Comparison of ENCODE assay signal across 9 cellular contexts in the genomic region with DNA sequence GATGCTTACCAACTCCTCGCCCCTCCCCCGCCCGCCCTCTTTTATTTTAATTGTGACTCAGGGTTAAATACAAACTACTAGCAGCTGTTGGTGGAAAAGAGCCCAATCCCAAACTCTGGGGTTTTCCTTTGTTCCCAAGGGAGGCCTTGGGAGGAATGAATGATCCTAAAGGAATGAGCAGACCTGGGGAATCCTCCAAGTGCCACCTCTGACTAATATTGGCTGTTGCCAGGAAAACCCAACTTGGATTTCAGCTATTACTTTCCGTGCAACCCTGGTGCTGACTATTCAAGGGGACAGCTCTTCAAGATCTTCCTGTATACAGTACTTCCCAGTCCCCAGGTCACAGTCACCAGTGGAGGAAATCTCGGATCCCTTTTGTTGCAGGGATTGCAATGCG. TPM values are rescaled to one million over a fixed set of nuclear protein-coding genes. Genes with fewer than 3 reads are reported as not detected.
A peak's percentile ranks its signal among the peaks of the same experiment; 100 is the strongest.
DNase-seq lines count a peak whose midpoint lies in the region; ATAC-seq, FAIRE-seq and TF ChIP-seq lines count a peak whose summit lies in the region.
"Had no signal": no experiment of that assay in that cellular context is flagged by ENCODE, and none has a peak within 500 bp of the region (broad histone marks: within the 10 kb centered on the region; RNA-seq: fewer than 3 reads in every experiment).

No MANE protein-coding gene starts in this region.

- no peak for TF ChIP-seq POLR2A in uterus (IDR thresholded peaks at IDR 0.05)

- POLR2A ChIA-PET in activated CD8-positive, alpha-beta T cell treated with anti-CD3 and anti-CD28 coated beads for 36 hours (lab: Charles Lee), result interaction anchor here (1.7 kb wide), 1 partner anchor 24 kb away, joined by 5 read pairs; no protein-coding TSS in a partner anchor

- no peak for TF ChIP-seq CTCF in right atrium auricular region (IDR thresholded peaks at IDR 0.05)
- TF ChIP-seq CTCF in activated CD8-positive, alpha-beta T cell treated with anti-CD3 and anti-CD28 coated beads for 36 hours (IDR thresholded peaks at IDR 0.05), result no peak
- TF ChIP-seq CTCF in uterus (IDR thresholded peaks at IDR 0.05), result no peak
- TF ChIP-seq CTCF in D721Med (IDR thresholded peaks at IDR 0.05; ENCODE audit: insufficient read depth, missing control alignments), result no peak

- ATAC-seq in Right ventricle myocardium inferior (no peak), GM18873 (IDR thresholded peaks at IDR 0.05; ENCODE audit: low FRiP score, unreplicated experiment) (no peak)
- ATAC-seq in activated CD8-positive, alpha-beta T cell treated with anti-CD3 and anti-CD28 coated beads for 36 hours, result no peak

- CTCF ChIA-PET in activated CD8-positive, alpha-beta T cell treated with anti-CD3 and anti-CD28 coated beads for 36 hours (lab: Charles Lee), result interaction anchor here (1.0 to 13.5 kb wide), 6 partner anchors 13 to 60 kb away, joined by 3 to 287 read pairs (median 56); no protein-coding TSS in a partner anchor

- no peaks in the 10 kb centered on the region for H3K27me3 ChIP-seq in right atrium auricular region
- H3K27me3 ChIP-seq in uterus, result no peaks in the 10 kb centered on the region

- H3K4me3 ChIP-seq in right atrium auricular region (no peak overlapping the region), uterus (no peak overlapping the region)

- H3K4me1 ChIP-seq in right atrium auricular region (peaks cover 0 to 42% of the 10 kb centered on the region in 2 donors), uterus (peaks cover 0 to 11% of the 10 kb centered on the region in 2 donors)

- DNase-seq in right atrium auricular region (ENCODE audit: low spot score) (peak; percentile 77), Right ventricle myocardium inferior (ENCODE audit: missing footprints) (no peak), immature natural killer cell (no peak), uterus (peak; percentile 26 to 27), NCI-H1048 (lab: John Stamatoyannopoulos, UW) (no peak), D721Med (ENCODE audit: insufficient read length, low spot score) (no peak)
- no peak for DNase-seq in activated CD8-positive, alpha-beta T cell treated with anti-CD3 and anti-CD28 coated beads for 36 hours
- DNase-seq: Karpas-422 had no signal

- intact Hi-C loops in Right ventricle myocardium inferior (cut with DNase I) (no loop called here), uterus (cut with DNase I; ENCODE audit: low total_unique reads) (loop anchor here (5.0 kb wide), 1 partner anchor 58 kb away; no protein-coding TSS in a partner anchor)
- intact Hi-C loops in activated CD8-positive, alpha-beta T cell treated with anti-CD3 and anti-CD28 coated beads for 36 hours (cut with micrococcal nuclease), result loop anchor here (5.0 kb wide), 1 partner anchor 63 kb away; no protein-coding TSS in a partner anchor

- peaks cover 41% of the 10 kb centered on the region for H3K4me1 Mint-ChIP-seq in activated CD8-positive, alpha-beta T cell treated with anti-CD3 and anti-CD28 coated beads for 36 hours (ENCODE audit: low read depth)
- peaks cover 35 to 39% of the 10 kb centered on the region in 2 donors for H3K4me1 Mint-ChIP-seq in immature natural killer cell

- peak overlapping the region; percentile 15 for H3K4me3 Mint-ChIP-seq in activated CD8-positive, alpha-beta T cell treated with anti-CD3 and anti-CD28 coated beads for 36 hours
- H3K4me3 Mint-ChIP-seq in immature natural killer cell, result peak overlapping the region; percentile 22 to 61 (median 44)

- peaks cover 19% of the 10 kb centered on the region for H3K36me3 Mint-ChIP-seq in activated CD8-positive, alpha-beta T cell treated with anti-CD3 and anti-CD28 coated beads for 36 hours (ENCODE audit: low read depth)
- no peaks in the 10 kb centered on the region for H3K36me3 Mint-ChIP-seq in immature natural killer cell

- H3K27ac Mint-ChIP-seq in activated CD8-positive, alpha-beta T cell treated with anti-CD3 and anti-CD28 coated beads for 36 hours, result no peak overlapping the region
- peak overlapping the region in 4 of 6 donors; percentile 23 to 86 (median 60) for H3K27ac Mint-ChIP-seq in immature natural killer cell

- no peaks in the 10 kb centered on the region for H3K27me3 Mint-ChIP-seq in activated CD8-positive, alpha-beta T cell treated with anti-CD3 and anti-CD28 coated beads for 36 hours
- H3K27me3 Mint-ChIP-seq in immature natural killer cell (ENCODE audit: low read depth in 3 of 3), result peaks cover 2 to 10% (median 5%) of the 10 kb centered on the region in 3 donors

- H3K36me3 ChIP-seq in right atrium auricular region (no peaks in the 10 kb centered on the region), uterus (no peaks in the 10 kb centered on the region)

- no peaks in the 10 kb centered on the region for H3K9me3 Mint-ChIP-seq in activated CD8-positive, alpha-beta T cell treated with anti-CD3 and anti-CD28 coated beads for 36 hours
- H3K9me3 Mint-ChIP-seq in immature natural killer cell, result no peaks in the 10 kb centered on the region

- FAIRE-seq in D721Med (lab: Jason Lieb, UNC), result no peak

- H3K9me3 ChIP-seq in right atrium auricular region, result no peaks in the 10 kb centered on the region
- H3K9me3 ChIP-seq in uterus, result no peaks in the 10 kb centered on the region

- H3K27ac ChIP-seq in right atrium auricular region (peak overlapping the region in 1 of 2 donors; percentile 96), uterus (no peak overlapping the region)

RNA-seq across cellular contexts. Expression of a gene that starts 1.3 kb away (rescaled TPM):
- total RNA-seq in right atrium auricular region, result 100 to 1,000 TPM in 1 of 2 donors, 10 to 100 TPM in 1; 75.2 to 116 TPM
- 290 TPM for total RNA-seq in Right ventricle myocardium inferior
- 100 to 1,000 TPM; 208 to 220 TPM for total RNA-seq in activated CD8-positive, alpha-beta T cell treated with anti-CD3 and anti-CD28 coated beads for 36 hours
- polyA plus RNA-seq in immature natural killer cell, result 100 to 1,000 TPM; 445 to 680 (median 567) TPM
- 100 to 1,000 TPM in 1 of 4 donors, 10 to 100 TPM in 3; 21.8 to 189 (median 34.6) TPM for total RNA-seq in uterus

RNA-seq across cellular contexts. Expression of a gene that starts 41.8 kb away (rescaled TPM):
- 100 to 1,000 TPM in 1 of 2 donors, 10 to 100 TPM in 1; 59.0 to 172 TPM for total RNA-seq in right atrium auricular region
- total RNA-seq in Right ventricle myocardium inferior, result 92.0 TPM
- total RNA-seq in activated CD8-positive, alpha-beta T cell treated with anti-CD3 and anti-CD28 coated beads for 36 hours, result 100 to 1,000 TPM; 131 to 144 TPM
- polyA plus RNA-seq in immature natural killer cell, result 100 to 1,000 TPM; 331 to 469 (median 429) TPM
- 100 to 1,000 TPM in 3 of 4 donors, 10 to 100 TPM in 1; 14.9 to 321 (median 146) TPM for total RNA-seq in uterus

Comparison
In these comparisons a context has a peak if more than half of its experiments do, and no peak if none do; other contexts are left out.
1. DNase-seq: peak in right atrium auricular region (single experiment) and uterus (2 of 2); none in Right ventricle myocardium inferior (single experiment), activated CD8-positive, alpha-beta T cell treated with anti-CD3 and anti-CD28 coated beads for 36 hours (single experiment), immature natural killer cell (0 of 3), NCI-H1048 (single experiment) and D721Med (single experiment).